ENCODE assay signal across 1 cellular context in genomic region chr18:40866013-40866644, GRCh38.
TF ChIP-seq lines count a peak whose summit lies in the region.

No MANE protein-coding gene starts in this region.

TF ChIP-seq in WTC11, 78 proteins besides CTCF, POLR2A, EP300 and RAD21 (continued from another document):
- no peak for TF ChIP-seq PRDM15 (CRISPR knock-in tag; IDR thresholded peaks at IDR 0.05)
TF ChIP-seq in WTC11: peak in this region for 0.
